Comparison of ENCODE assay signal across 9 cellular contexts in the genomic region with DNA sequence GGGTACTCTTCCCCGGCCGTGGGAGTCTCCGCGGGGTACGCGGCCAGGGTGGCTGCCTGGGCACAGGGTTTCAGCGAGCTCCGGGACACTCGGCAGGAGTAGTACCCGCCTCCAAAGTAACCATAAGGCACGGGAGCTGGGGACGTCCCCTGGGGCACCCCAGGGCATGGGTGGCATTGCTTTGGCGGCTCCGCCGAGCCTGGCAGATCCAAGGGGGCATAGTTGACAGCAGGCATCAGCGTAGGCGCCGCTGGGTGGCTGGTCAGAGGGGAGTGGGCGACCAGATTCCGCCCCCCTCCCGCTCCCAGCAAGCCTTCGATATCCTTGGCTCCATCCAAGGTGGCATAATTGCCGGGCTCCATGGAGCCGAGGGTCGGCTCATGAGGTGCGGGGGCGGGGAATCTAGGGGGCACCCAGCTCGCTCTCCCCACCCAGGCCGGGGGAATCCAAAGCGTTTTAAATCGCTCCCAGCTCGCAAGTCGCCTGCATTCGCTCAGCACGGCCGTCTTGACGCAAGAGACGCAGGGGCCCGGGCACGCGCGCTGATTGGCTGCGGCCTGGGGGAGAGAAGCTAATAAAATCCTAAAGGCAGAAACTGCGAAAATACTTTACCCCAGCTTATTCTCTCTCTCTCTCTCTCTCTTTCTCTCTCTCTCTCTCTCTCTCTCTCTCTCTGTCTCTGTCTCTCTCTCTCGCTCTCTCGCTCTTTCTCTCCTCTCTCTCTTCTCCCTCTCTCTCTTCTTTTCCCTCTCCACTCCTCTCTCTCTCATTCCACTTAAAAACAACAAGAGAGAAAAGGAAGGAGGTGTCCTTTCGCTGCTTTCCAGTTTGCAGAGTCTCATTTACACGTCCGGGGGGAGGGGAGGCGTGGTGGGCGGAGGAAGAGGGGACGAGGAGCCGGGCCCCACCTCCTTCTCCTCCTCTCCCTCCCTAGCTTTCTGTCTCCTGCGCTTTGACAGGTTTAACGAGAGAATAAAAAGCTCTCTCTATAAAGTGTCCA. TPM values are rescaled to one million over a fixed set of nuclear protein-coding genes. Genes with fewer than 3 reads are reported as not detected.
DNase-seq lines count a peak whose midpoint lies in the region; ATAC-seq and TF ChIP-seq lines count a peak whose summit lies in the region.
"Had no signal": no experiment of that assay in that cellular context is flagged by ENCODE, and none has a peak within 500 bp of the region (broad histone marks: within the 10 kb centered on the region; RNA-seq: fewer than 3 reads in every experiment).

HOXB13 (minus strand) TSS at position 519 of the 1,000 bp plus-strand sequence; CDS start at position 362, 157 bp downstream.

- no peaks in the 10 kb centered on the region for H3K9me3 ChIP-seq in NT2/D1 (ENCODE audit: insufficient read depth, low read length)
- no peaks in the 10 kb centered on the region for H3K9me3 ChIP-seq in mammary epithelial cell (replicated peaks; ENCODE audit: insufficient read depth, low read length)

- peak within 1 kb of the TSS in 3 of 10 donors; percentile 43 to 79 (median 79) for H3K27ac Mint-ChIP-seq in naive thymus-derived CD8-positive, alpha-beta T cell

- H3K9ac ChIP-seq in NT2/D1 (ENCODE audit: insufficient read length, low read depth) (peak within 1 kb of the TSS; percentile 70), mammary epithelial cell (ENCODE audit: insufficient read depth, low read length) (no peak within 1 kb of the TSS)

- H3K4me3 ChIP-seq in NT2/D1 (ENCODE audit: insufficient read length, low read depth) (peak within 1 kb of the TSS; percentile 41), mammary epithelial cell (replicated peaks in 1 of 3; ENCODE audit: insufficient read depth in 1 of 3, low read depth in 2 of 3, low read length in 3 of 3) (peak within 1 kb of the TSS in 2 of 3 experiments; percentile 11 to 15)

- no peaks in the 10 kb centered on the region for H3K79me2 ChIP-seq in mammary epithelial cell (ENCODE audit: insufficient read depth, low read length)

- peaks cover 31 to 55% (median 43%) of the 10 kb centered on the region in 4 donors for H3K4me1 Mint-ChIP-seq in naive thymus-derived CD8-positive, alpha-beta T cell

- no TSS peak for BruUV-seq in mammary epithelial cell (replicated peaks; lab: Mats Ljungman, UMichigan)

- intact Hi-C loops in mammary epithelial cell (cut with micrococcal nuclease) = no loop called here

- peak within 1 kb of the TSS; percentile 36 to 91 (median 76) for H3K4me3 Mint-ChIP-seq in naive thymus-derived CD8-positive, alpha-beta T cell

- H3K4me1 ChIP-seq in NT2/D1 (ENCODE audit: insufficient read depth, insufficient read length) = peaks cover 3% of the 10 kb centered on the region
- no peaks in the 10 kb centered on the region for H3K4me1 ChIP-seq in mammary epithelial cell (ENCODE audit: insufficient read depth, low read length)

- CTCF ChIA-PET in mammary epithelial cell (lab: Charles Lee; ENCODE audit: low non-redundant PET) = interaction anchor here (0.6 kb wide), 1 partner anchor 62 kb away, joined by 3 read pairs; no protein-coding TSS in a partner anchor

- TF ChIP-seq CTCF in mammary epithelial cell (conservative IDR thresholded peaks at IDR 0.05 in 1 of 2, IDR thresholded peaks at IDR 0.05 in 1 of 2; ENCODE audit: extremely low read depth in 1 of 2, insufficient read depth in 1 of 2, low read depth in 1 of 2, low read length in 2 of 2) (no peak), GM13976 (IDR thresholded peaks at IDR 0.05; ENCODE audit: borderline replicate concordance, control extremely low read depth, extremely low read depth, insufficient read depth, missing control alignments) (no peak)

- peaks cover 99% of the 10 kb centered on the region for H3K27me3 ChIP-seq in NT2/D1 (ENCODE audit: insufficient read depth, insufficient read length)
- peaks cover 70% of the 10 kb centered on the region for H3K27me3 ChIP-seq in mammary epithelial cell (ENCODE audit: insufficient read depth, low read length)

- ATAC-seq in naive thymus-derived CD8-positive, alpha-beta T cell = peak in 1 of 2 donors; percentile 60

- H3K36me3 ChIP-seq in NT2/D1 (ENCODE audit: insufficient read depth, insufficient read length, low read length) = no peaks in the 10 kb centered on the region
- H3K36me3 ChIP-seq in mammary epithelial cell (ENCODE audit: insufficient read depth, low read length) = no peaks in the 10 kb centered on the region

- POLR2A ChIA-PET in naive thymus-derived CD8-positive, alpha-beta T cell (lab: Charles Lee) = interaction anchor here (0.5 to 1.5 kb wide), 3 partner anchors 11 to 333 kb away, joined by 3 to 4 read pairs (median 3); no protein-coding TSS in a partner anchor

- H3K27ac ChIP-seq in mammary epithelial cell (ENCODE audit: insufficient read depth, low read depth, low read length) = no peak within 1 kb of the TSS

- H3K36me3 Mint-ChIP-seq in naive thymus-derived CD8-positive, alpha-beta T cell = peaks cover 0 to 15% (median 7%) of the 10 kb centered on the region in 3 donors

- dilution Hi-C loops in mammary epithelial cell (cut with HindIII; ENCODE audit: low sequenced_read_pairs) = loop anchor here (5.0 kb wide), 1 partner anchor 66 kb away; no protein-coding TSS in a partner anchor

- 3% methylated on average over 20 of the region's 55 CpGs for WGBS in mammary epithelial cell (ENCODE audit: low coverage, missing lambda C conversion rate)

- H3K4me2 ChIP-seq in mammary epithelial cell (ENCODE audit: insufficient read depth, low read depth, low read length) = peak within 1 kb of the TSS; percentile 69

- DNase-seq in SIG-M5 treated with dmso at 0.1 percent for 504 hours (lab: John Stamatoyannopoulos, UW; ENCODE audit: unreplicated experiment) (peak; percentile 49), SIG-M5 (lab: John Stamatoyannopoulos, UW) (no peak), NT2/D1 (ENCODE audit: low read depth, low spot score) (no peak), mammary epithelial cell (no peak), T1000 (lab: John Stamatoyannopoulos, UW) (no peak), GM13976 (ENCODE audit: low spot score) (no peak), UCSD-AML1 (lab: John Stamatoyannopoulos, UW; ENCODE audit: unreplicated experiment) (no peak)
- peak in 4 of 10 donors; percentile 30 to 38 (median 36) for DNase-seq in naive thymus-derived CD8-positive, alpha-beta T cell
- DNase-seq: DND-41 had no signal

- no peaks in the 10 kb centered on the region for H3K9me3 Mint-ChIP-seq in naive thymus-derived CD8-positive, alpha-beta T cell

- H4K20me1 ChIP-seq in mammary epithelial cell (ENCODE audit: insufficient read depth, low read length) = no peaks in the 10 kb centered on the region

- peaks cover 57 to 99% (median 83%) of the 10 kb centered on the region in 5 donors for H3K27me3 Mint-ChIP-seq in naive thymus-derived CD8-positive, alpha-beta T cell

- in situ Hi-C loops in mammary epithelial cell (cut with MboI; ENCODE audit: low sequenced_read_pairs in 2 of 2) = loop anchor here in 1 of 2 donors (10.0 kb wide), 1 partner anchor 66 kb away; no protein-coding TSS in a partner anchor
- in situ Hi-C loops in GM13976 (cut with MboI; ENCODE audit: low sequenced_read_pairs, unreplicated experiment) = loop anchor here (5.0 kb wide), 1 partner anchor 69 kb away; no protein-coding TSS in a partner anchor

- peak within 1 kb of the TSS; percentile 49 for H2AFZ ChIP-seq in mammary epithelial cell (ENCODE audit: low read depth, low read length)

RNA-seq across cellular contexts. Expression of gene HOXB13, which starts in this region (rescaled TPM):
- not detected for total RNA-seq in mammary epithelial cell
- 0.01 TPM for polyA plus RNA-seq in mammary epithelial cell
- not detected for polyA minus RNA-seq in mammary epithelial cell
- total RNA-seq in naive thymus-derived CD8-positive, alpha-beta T cell = not detected
- not detected for polyA plus RNA-seq in naive thymus-derived CD8-positive, alpha-beta T cell
